ENCODE assay signal across 22 cellular contexts in genomic region chr6:170230520-170231390, GRCh38.
DNase-seq lines count a peak whose midpoint lies in the region; ATAC-seq and TF ChIP-seq lines count a peak whose summit lies in the region.
"Had no signal": no experiment of that assay in that cellular context is flagged by ENCODE, and none has a peak within 500 bp of the region (broad histone marks: within the 10 kb centered on the region; RNA-seq: fewer than 3 reads in every experiment).

No MANE protein-coding gene starts in this region.

- CTCF ChIA-PET in activated CD4-positive, alpha-beta memory T cell treated with anti-CD3 and anti-CD28 coated beads for 36 hours (lab: Charles Lee), result interaction anchor here (0.5 kb wide), 1 partner anchor 30 kb away, joined by 5 read pairs; no protein-coding TSS in a partner anchor

- H3K9me3 Mint-ChIP-seq in nephron progenitor cell, result no peaks in the 10 kb centered on the region
- no peaks in the 10 kb centered on the region for H3K9me3 Mint-ChIP-seq in activated CD4-positive, alpha-beta memory T cell treated with anti-CD3 and anti-CD28 coated beads for 36 hours
- H3K9me3 Mint-ChIP-seq: activated CD4-positive, alpha-beta memory T cell treated with anti-CD3 and anti-CD28 coated beads, Interleukin-2, amount 10 ng/mL, durations not matched to agents 7 days and 5 days; activated naive CD4-positive, alpha-beta T cell treated with anti-CD3 and anti-CD28 coated beads, Interleukin-2, amount 50 U/mL, for 24 hours; activated T-helper 2 cell treated with anti-CD3 and anti-CD28 coated beads, Interferon-gamma antibody, Interleukin-2, Interleukin-4, amounts not matched to agents 10 μg/mL and 5 μg/mL and 100 μg/mL, durations not matched to agents 14 hours and 24 hours and 36 hours; H9; naive thymus-derived CD8-positive, alpha-beta T cell; stimulated activated memory B cell treated with anti-CD40 and anti-IgM and Interleukin-4, amounts not matched to agents 10 μg/mL and 1 μg/mL and 100 μg/mL, for 72 hours had no signal

- H3K27ac Mint-ChIP-seq in nephron progenitor cell, result no peak overlapping the region
- H3K27ac Mint-ChIP-seq in activated CD4-positive, alpha-beta memory T cell treated with anti-CD3 and anti-CD28 coated beads for 36 hours, result no peak overlapping the region
- H3K27ac Mint-ChIP-seq: activated CD4-positive, alpha-beta memory T cell treated with anti-CD3 and anti-CD28 coated beads, Interleukin-2, amount 10 ng/mL, durations not matched to agents 7 days and 5 days; activated naive CD4-positive, alpha-beta T cell treated with anti-CD3 and anti-CD28 coated beads, Interleukin-2, amount 50 U/mL, for 24 hours; activated T-helper 2 cell treated with anti-CD3 and anti-CD28 coated beads, Interferon-gamma antibody, Interleukin-2, Interleukin-4, amounts not matched to agents 10 μg/mL and 5 μg/mL and 100 μg/mL, durations not matched to agents 14 hours and 24 hours and 36 hours; stimulated activated memory B cell treated with anti-CD40 and anti-IgM and Interleukin-4, amounts not matched to agents 10 μg/mL and 1 μg/mL and 100 μg/mL, for 72 hours had no signal

- in situ Hi-C loops in GM13977 (cut with MboI; ENCODE audit: low pct_unique_long_range_greater_than_20kb, low sequenced_read_pairs, unreplicated experiment), result no loop called here

- H3K27me3 Mint-ChIP-seq in nephron progenitor cell (ENCODE audit: low read depth, poor library complexity), result peaks cover 10% of the 10 kb centered on the region
- no peaks in the 10 kb centered on the region for H3K27me3 Mint-ChIP-seq in activated CD4-positive, alpha-beta memory T cell treated with anti-CD3 and anti-CD28 coated beads for 36 hours
- H3K27me3 Mint-ChIP-seq: activated CD4-positive, alpha-beta memory T cell treated with anti-CD3 and anti-CD28 coated beads, Interleukin-2, amount 10 ng/mL, durations not matched to agents 7 days and 5 days; activated naive CD4-positive, alpha-beta T cell treated with anti-CD3 and anti-CD28 coated beads, Interleukin-2, amount 50 U/mL, for 24 hours; naive thymus-derived CD8-positive, alpha-beta T cell had no signal

- intact Hi-C loops in cardiac septum (cut with DNase I), result no loop called here
- intact Hi-C loops in activated CD4-positive, alpha-beta memory T cell treated with anti-CD3 and anti-CD28 coated beads for 36 hours (cut with micrococcal nuclease), result no loop called here

- H3K4me1 Mint-ChIP-seq in nephron progenitor cell, result peaks cover 81% of the 10 kb centered on the region
- H3K4me1 Mint-ChIP-seq in activated CD4-positive, alpha-beta memory T cell treated with anti-CD3 and anti-CD28 coated beads for 36 hours (ENCODE audit: low read depth), result no peaks in the 10 kb centered on the region
- H3K4me1 Mint-ChIP-seq: activated CD4-positive, alpha-beta memory T cell treated with anti-CD3 and anti-CD28 coated beads, Interleukin-2, amount 10 ng/mL, durations not matched to agents 7 days and 5 days; activated naive CD4-positive, alpha-beta T cell treated with anti-CD3 and anti-CD28 coated beads, Interleukin-2, amount 50 U/mL, for 24 hours; stimulated activated memory B cell treated with anti-CD40 and anti-IgM and Interleukin-4, amounts not matched to agents 10 μg/mL and 1 μg/mL and 100 μg/mL, for 72 hours had no signal

- no peak for TF ChIP-seq CTCF in nephron progenitor cell (IDR thresholded peaks at IDR 0.05)
- no peak for TF ChIP-seq CTCF in GM13977 (IDR thresholded peaks at IDR 0.05; ENCODE audit: extremely low read depth, insufficient read depth, missing control alignments)

- DNase-seq in NCI-H1092 (lab: John Stamatoyannopoulos, UW) (peak; percentile 43), NCI-H69 (lab: John Stamatoyannopoulos, UW) (peak; percentile 29), cardiac septum (ENCODE audit: low spot score) (peak; percentile 57), nephron progenitor cell (peak; percentile 1), GM13977 (ENCODE audit: low spot score) (no peak)
- no peak for DNase-seq in activated CD4-positive, alpha-beta memory T cell treated with anti-CD3 and anti-CD28 coated beads for 36 hours
- DNase-seq: activated CD4-positive, alpha-beta memory T cell treated with anti-CD3 and anti-CD28 coated beads, Interleukin-2, amount 10 ng/mL, durations not matched to agents 7 days and 5 days; activated CD4-positive, alpha-beta T cell treated with anti-CD3 and anti-CD28 coated beads for 1 hour; amniotic stem cell; DMS53; H9; Karpas-422; NCI-H1436; NCI-H2171; occipital lobe had no signal

- H3K4me3 Mint-ChIP-seq in nephron progenitor cell, result no peak overlapping the region
- H3K4me3 Mint-ChIP-seq in activated CD4-positive, alpha-beta memory T cell treated with anti-CD3 and anti-CD28 coated beads for 36 hours, result no peak overlapping the region
- H3K4me3 Mint-ChIP-seq: activated CD4-positive, alpha-beta memory T cell treated with anti-CD3 and anti-CD28 coated beads, Interleukin-2, amount 10 ng/mL, durations not matched to agents 7 days and 5 days; activated naive CD4-positive, alpha-beta T cell treated with anti-CD3 and anti-CD28 coated beads, Interleukin-2, amount 50 U/mL, for 24 hours; H9; naive thymus-derived CD8-positive, alpha-beta T cell; stimulated activated memory B cell treated with anti-CD40 and anti-IgM and Interleukin-4, amounts not matched to agents 10 μg/mL and 1 μg/mL and 100 μg/mL, for 72 hours had no signal

- no peaks in the 10 kb centered on the region for H3K36me3 Mint-ChIP-seq in nephron progenitor cell (ENCODE audit: low read depth)
- no peaks in the 10 kb centered on the region for H3K36me3 Mint-ChIP-seq in activated CD4-positive, alpha-beta memory T cell treated with anti-CD3 and anti-CD28 coated beads for 36 hours
- H3K36me3 Mint-ChIP-seq: activated naive CD4-positive, alpha-beta T cell treated with anti-CD3 and anti-CD28 coated beads, Interleukin-2, amount 50 U/mL, for 24 hours; naive thymus-derived CD8-positive, alpha-beta T cell; stimulated activated memory B cell treated with anti-CD40 and anti-IgM and Interleukin-4, amounts not matched to agents 10 μg/mL and 1 μg/mL and 100 μg/mL, for 72 hours had no signal

- POLR2A ChIA-PET in activated CD4-positive, alpha-beta memory T cell treated with anti-CD3 and anti-CD28 coated beads for 36 hours (lab: Charles Lee), result no interaction called here

- ATAC-seq in HG03139 (IDR thresholded peaks at IDR 0.05; ENCODE audit: unreplicated experiment) (no peak), GM21447 (IDR thresholded peaks at IDR 0.05; ENCODE audit: unreplicated experiment) (no peak)
- ATAC-seq: naive thymus-derived CD8-positive, alpha-beta T cell; Panc1; stimulated activated memory B cell treated with anti-CD40 and anti-IgM and Interleukin-4, amounts not matched to agents 10 μg/mL and 1 μg/mL and 100 μg/mL, for 72 hours had no signal

Comparison
In these comparisons a context has a peak if more than half of its experiments do, and no peak if none do; other contexts are left out.
1. DNase-seq: peak in NCI-H1092 (single experiment), NCI-H69 (single experiment), cardiac septum (single experiment) and nephron progenitor cell (single experiment); none in activated CD4-positive, alpha-beta memory T cell treated with anti-CD3 and anti-CD28 coated beads for 36 hours (single experiment) and GM13977 (single experiment).